Comparison of ENCODE assay signal across 2 cellular contexts in the genomic region with DNA sequence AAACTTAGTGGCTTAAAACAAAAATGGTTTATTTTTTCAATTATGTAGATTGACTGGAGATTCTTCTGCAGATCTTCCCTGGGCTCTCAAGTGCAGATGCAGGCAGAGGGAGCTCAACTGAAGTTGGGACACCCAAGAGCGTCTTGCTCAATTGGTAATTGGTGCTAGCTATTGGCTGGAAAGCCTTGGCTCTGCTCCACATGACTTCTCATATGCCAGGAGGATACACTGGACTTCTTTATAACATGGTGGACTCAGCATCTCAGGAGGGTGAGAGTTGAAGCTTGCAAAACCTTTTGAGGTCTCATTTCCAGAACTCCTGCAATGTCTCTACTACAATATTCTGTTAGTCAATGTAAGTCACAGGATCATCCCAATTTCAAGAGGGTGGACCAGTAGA.
TF ChIP-seq lines count a peak whose summit lies in the region.

No MANE protein-coding gene starts in this region.

TF ChIP-seq in IMR-90, 13 proteins besides CTCF, POLR2A, EP300 and RAD21 (continued from another document):
- TF ChIP-seq CEBPB (IDR thresholded peaks at IDR 0.05; ENCODE audit: low read depth, low read length) = no peak
- TF ChIP-seq SMC3 (IDR thresholded peaks at IDR 0.05; ENCODE audit: low read depth, low read length) = no peak
- no peak for TF ChIP-seq CHD1 (IDR thresholded peaks at IDR 0.05; ENCODE audit: low read depth, low read length)
- TF ChIP-seq MAZ (IDR thresholded peaks at IDR 0.05; ENCODE audit: borderline replicate concordance, low read depth, low read length) = no peak
- TF ChIP-seq MXI1 (IDR thresholded peaks at IDR 0.05; ENCODE audit: borderline replicate concordance, low read depth, low read length) = no peak
- TF ChIP-seq BHLHE40 (IDR thresholded peaks at IDR 0.05; ENCODE audit: low read depth, low read length) = no peak
- TF ChIP-seq MAFK (IDR thresholded peaks at IDR 0.05; ENCODE audit: low read depth, low read length) = no peak
- TF ChIP-seq RCOR1 (IDR thresholded peaks at IDR 0.05; ENCODE audit: insufficient replicate concordance, low read length) = no peak
- TF ChIP-seq, protein P1, sequence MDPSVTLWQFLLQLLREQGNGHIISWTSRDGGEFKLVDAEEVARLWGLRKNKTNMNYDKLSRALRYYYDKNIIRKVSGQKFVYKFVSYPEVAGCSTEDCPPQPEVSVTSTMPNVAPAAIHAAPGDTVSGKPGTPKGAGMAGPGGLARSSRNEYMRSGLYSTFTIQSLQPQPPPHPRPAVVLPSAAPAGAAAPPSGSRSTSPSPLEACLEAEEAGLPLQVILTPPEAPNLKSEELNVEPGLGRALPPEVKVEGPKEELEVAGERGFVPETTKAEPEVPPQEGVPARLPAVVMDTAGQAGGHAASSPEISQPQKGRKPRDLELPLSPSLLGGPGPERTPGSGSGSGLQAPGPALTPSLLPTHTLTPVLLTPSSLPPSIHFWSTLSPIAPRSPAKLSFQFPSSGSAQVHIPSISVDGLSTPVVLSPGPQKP (IDR thresholded peaks at IDR 0.05; ENCODE audit: borderline replicate concordance, low read depth, low read length) = no peak
- no peak for TF ChIP-seq FOS (IDR thresholded peaks at IDR 0.05; ENCODE audit: low read depth, low read length)

TF ChIP-seq in SK-N-SH treated with all-trans-retinoic acid at 6 μM for 48 hours, 23 proteins besides CTCF, POLR2A, EP300 and RAD21 (continued from another document):
- TF ChIP-seq, protein P2, sequence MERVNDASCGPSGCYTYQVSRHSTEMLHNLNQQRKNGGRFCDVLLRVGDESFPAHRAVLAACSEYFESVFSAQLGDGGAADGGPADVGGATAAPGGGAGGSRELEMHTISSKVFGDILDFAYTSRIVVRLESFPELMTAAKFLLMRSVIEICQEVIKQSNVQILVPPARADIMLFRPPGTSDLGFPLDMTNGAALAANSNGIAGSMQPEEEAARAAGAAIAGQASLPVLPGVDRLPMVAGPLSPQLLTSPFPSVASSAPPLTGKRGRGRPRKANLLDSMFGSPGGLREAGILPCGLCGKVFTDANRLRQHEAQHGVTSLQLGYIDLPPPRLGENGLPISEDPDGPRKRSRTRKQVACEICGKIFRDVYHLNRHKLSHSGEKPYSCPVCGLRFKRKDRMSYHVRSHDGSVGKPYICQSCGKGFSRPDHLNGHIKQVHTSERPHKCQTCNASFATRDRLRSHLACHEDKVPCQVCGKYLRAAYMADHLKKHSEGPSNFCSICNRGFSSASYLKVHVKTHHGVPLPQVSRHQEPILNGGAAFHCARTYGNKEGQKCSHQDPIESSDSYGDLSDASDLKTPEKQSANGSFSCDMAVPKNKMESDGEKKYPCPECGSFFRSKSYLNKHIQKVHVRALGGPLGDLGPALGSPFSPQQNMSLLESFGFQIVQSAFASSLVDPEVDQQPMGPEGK (CRISPR knock-in tag; IDR thresholded peaks at IDR 0.05; ENCODE audit: borderline replicate concordance) = no peak
- TF ChIP-seq ZNF70 (CRISPR knock-in tag; IDR thresholded peaks at IDR 0.05) (no peak), ZNF8 (CRISPR knock-in tag; IDR thresholded peaks at IDR 0.05) (no peak), ESRRG (CRISPR knock-in tag; IDR thresholded peaks at IDR 0.05) (no peak), OSR1 (CRISPR knock-in tag; IDR thresholded peaks at IDR 0.05) (no peak), ZC3H10 (CRISPR knock-in tag; IDR thresholded peaks at IDR 0.05) (no peak)
